ENCODE assay signal across 1 cellular context in the genomic region with DNA sequence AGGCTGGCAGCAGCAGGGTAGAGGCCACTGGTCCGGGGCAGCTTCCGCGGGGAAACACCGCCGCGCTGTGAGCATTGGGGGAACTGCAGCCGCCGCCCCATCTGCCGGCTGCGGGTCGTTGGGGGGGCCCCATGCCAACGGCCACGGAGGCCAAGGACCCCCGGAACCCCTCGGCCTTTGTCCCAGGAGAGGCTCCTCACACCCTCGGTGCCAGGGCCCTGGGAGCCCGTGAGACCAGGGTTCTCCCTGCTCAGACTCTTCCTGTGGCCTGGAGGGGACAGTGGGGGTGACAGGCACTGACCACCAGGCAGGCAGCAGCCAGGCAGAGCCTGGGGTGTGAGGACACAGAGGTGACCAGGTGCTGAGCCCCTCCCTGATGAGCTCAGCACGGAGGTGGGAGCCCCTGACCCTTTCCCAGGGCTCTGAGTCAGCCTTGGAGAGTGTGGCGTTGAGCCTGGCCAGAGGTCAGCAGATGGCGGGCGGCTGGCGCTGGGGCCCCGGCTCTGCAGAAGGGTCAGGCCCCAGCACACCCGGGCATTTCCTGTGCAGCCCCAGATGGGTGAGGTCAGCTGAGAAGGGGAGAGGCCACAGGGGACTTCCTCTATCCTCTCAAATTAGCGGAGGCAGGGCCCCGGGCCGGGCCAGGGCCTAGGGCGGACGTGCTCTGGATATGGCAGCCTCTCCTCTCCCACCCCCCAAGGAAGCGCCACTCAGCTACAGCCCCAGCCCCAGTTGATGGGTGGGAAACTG.
A peak's percentile ranks its signal among the peaks of the same experiment; 100 is the strongest.
TF ChIP-seq lines count a peak whose summit lies in the region.

No MANE protein-coding gene starts in this region.

TF ChIP-seq in HepG2, 621 proteins besides CTCF, POLR2A, EP300 and RAD21 (continued from another document):
- no peak for TF ChIP-seq HNF4G (IDR thresholded peaks at IDR 0.05; ENCODE audit: borderline replicate concordance, low read depth, low read length)
- TF ChIP-seq HNF4G (CRISPR knock-in tag; IDR thresholded peaks at IDR 0.05; ENCODE audit: borderline replicate concordance, low read depth) = peak; percentile 68; the same call in 1 of the 2 replicates
- TF ChIP-seq PHF8 (CRISPR knock-in tag; IDR thresholded peaks at IDR 0.05) = peak; percentile 35; the same call in 1 of the 2 replicates
- peak; percentile 44; the same call in 1 of the 2 replicates for TF ChIP-seq ZNF609 (CRISPR knock-in tag; IDR thresholded peaks at IDR 0.05; ENCODE audit: borderline replicate concordance)
